ENCODE assay signal across 18 cellular contexts in genomic region chr3:14505001-14505802, GRCh38. TPM values are rescaled to one million over a fixed set of nuclear protein-coding genes. Genes with fewer than 3 reads are reported as not detected.
"Had no signal": no experiment of that assay in that cellular context is flagged by ENCODE, and none has a peak within 500 bp of the region (broad histone marks: within the 10 kb centered on the region; RNA-seq: fewer than 3 reads in every experiment).

No MANE protein-coding gene starts in this region.

- H3K4me1 ChIP-seq: ascending aorta, breast epithelium had no signal

- DNase-seq: activated CD4-positive, alpha-beta memory T cell treated with anti-CD3 and anti-CD28 coated beads, Interleukin-2, amount 10 ng/mL, durations not matched to agents 7 days and 5 days; activated CD4-positive, alpha-beta T cell treated with anti-CD3 and anti-CD28 coated beads for 4 hours; activated CD8-positive, alpha-beta memory T cell treated with anti-CD3 and anti-CD28 coated beads, Interleukin-2, amount 10 ng/mL, durations not matched to agents 7 days and 5 days; activated naive CD4-positive, alpha-beta T cell treated with anti-CD3 and anti-CD28 coated beads, Interleukin-2, amount 10 ng/mL, durations not matched to agents 7 days and 5 days; cerebellar nuclear complex; cortex of kidney; mesenchymal stem cell; naive thymus-derived CD8-positive, alpha-beta T cell; retina; SW 1271 had no signal

- H3K4me3 ChIP-seq: ascending aorta, breast epithelium, gastroesophageal sphincter, heart left ventricle had no signal

- H3K4me1 Mint-ChIP-seq: activated CD4-positive, alpha-beta memory T cell treated with anti-CD3 and anti-CD28 coated beads, Interleukin-2, amount 10 ng/mL, durations not matched to agents 7 days and 5 days; activated CD8-positive, alpha-beta memory T cell treated with anti-CD3 and anti-CD28 coated beads, Interleukin-2, amount 10 ng/mL, durations not matched to agents 7 days and 5 days; activated naive CD4-positive, alpha-beta T cell treated with anti-CD3 and anti-CD28 coated beads, Interleukin-2, amount 10 ng/mL, durations not matched to agents 7 days and 5 days had no signal

- H3K27ac ChIP-seq: ascending aorta, breast epithelium, gastroesophageal sphincter, heart left ventricle had no signal

- H3K4me3 Mint-ChIP-seq: activated CD4-positive, alpha-beta memory T cell treated with anti-CD3 and anti-CD28 coated beads, Interleukin-2, amount 10 ng/mL, durations not matched to agents 7 days and 5 days; activated CD8-positive, alpha-beta memory T cell treated with anti-CD3 and anti-CD28 coated beads, Interleukin-2, amount 10 ng/mL, durations not matched to agents 7 days and 5 days; activated naive CD4-positive, alpha-beta T cell treated with anti-CD3 and anti-CD28 coated beads, Interleukin-2, amount 10 ng/mL, durations not matched to agents 7 days and 5 days; naive thymus-derived CD8-positive, alpha-beta T cell; WTC11 had no signal

- H3K36me3 Mint-ChIP-seq: activated CD8-positive, alpha-beta memory T cell treated with anti-CD3 and anti-CD28 coated beads, Interleukin-2, amount 10 ng/mL, durations not matched to agents 7 days and 5 days; activated naive CD4-positive, alpha-beta T cell treated with anti-CD3 and anti-CD28 coated beads, Interleukin-2, amount 10 ng/mL, durations not matched to agents 7 days and 5 days had no signal

- ATAC-seq: activated CD8-positive, alpha-beta memory T cell treated with anti-CD3 and anti-CD28 coated beads, Interleukin-2, amount 10 ng/mL, durations not matched to agents 7 days and 5 days; esophagus mucosa; gastroesophageal sphincter; heart left ventricle; naive thymus-derived CD8-positive, alpha-beta T cell; WTC11 had no signal

- H3K27me3 ChIP-seq: ascending aorta, breast epithelium, gastroesophageal sphincter, heart left ventricle had no signal

- H3K27ac Mint-ChIP-seq: activated CD4-positive, alpha-beta memory T cell treated with anti-CD3 and anti-CD28 coated beads, Interleukin-2, amount 10 ng/mL, durations not matched to agents 7 days and 5 days; activated CD8-positive, alpha-beta memory T cell treated with anti-CD3 and anti-CD28 coated beads, Interleukin-2, amount 10 ng/mL, durations not matched to agents 7 days and 5 days; activated naive CD4-positive, alpha-beta T cell treated with anti-CD3 and anti-CD28 coated beads, Interleukin-2, amount 10 ng/mL, durations not matched to agents 7 days and 5 days; activated T-helper 2 cell treated with anti-CD3 and anti-CD28 coated beads, Interferon-gamma antibody, Interleukin-2, Interleukin-4, amounts not matched to agents 10 μg/mL and 5 μg/mL and 100 μg/mL, durations not matched to agents 14 hours and 24 hours and 36 hours; naive thymus-derived CD8-positive, alpha-beta T cell; WTC11 had no signal

- H3K36me3 ChIP-seq: breast epithelium, gastroesophageal sphincter had no signal

RNA-seq across cellular contexts. Expression of gene GRIP2, which starts 34.9 kb away (rescaled TPM):
- total RNA-seq: activated CD8-positive, alpha-beta memory T cell treated with anti-CD3 and anti-CD28 coated beads, Interleukin-2, amount 10 ng/mL, durations not matched to agents 7 days and 5 days; activated T-helper 2 cell treated with anti-CD3 and anti-CD28 coated beads, Interferon-gamma antibody, Interleukin-2, Interleukin-4, amounts not matched to agents 10 μg/mL and 5 μg/mL and 100 μg/mL, durations not matched to agents 14 hours and 24 hours and 36 hours; naive thymus-derived CD8-positive, alpha-beta T cell; T-helper 2 cell treated with Interferon-gamma antibody and Interleukin-4, amounts not matched to agents 100 ng/mL and 5 ng/mL, for 36 hours had no signal
- polyA plus RNA-seq: naive thymus-derived CD8-positive, alpha-beta T cell had no signal
